Comparison of ENCODE assay signal across 16 cellular contexts in the genomic region with DNA sequence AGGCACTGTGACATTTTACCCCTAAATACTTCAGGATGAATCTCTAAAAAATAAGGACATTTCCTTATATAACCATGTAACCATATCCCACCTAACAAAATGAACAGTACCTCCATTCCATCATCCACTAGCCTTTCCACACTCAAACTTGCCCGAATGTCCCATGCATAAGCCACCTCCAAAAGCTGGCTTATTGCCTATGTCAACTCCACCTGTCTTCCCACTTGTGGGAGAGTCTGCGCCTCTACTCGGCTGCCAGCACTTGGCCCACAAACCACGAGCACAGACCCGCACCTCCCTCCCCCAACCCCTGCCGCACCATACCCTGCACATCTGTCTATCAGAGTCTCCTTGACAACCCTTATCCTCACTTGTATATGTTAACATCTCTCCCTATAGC.
DNase-seq lines count a peak whose midpoint lies in the region; ATAC-seq lines count a peak whose summit lies in the region.
"Had no signal": no experiment of that assay in that cellular context is flagged by ENCODE, and none has a peak within 500 bp of the region (broad histone marks: within the 10 kb centered on the region; RNA-seq: fewer than 3 reads in every experiment).

No MANE protein-coding gene starts in this region.

- H3K27ac Mint-ChIP-seq in stimulated activated effector memory CD8-positive, alpha-beta T cell treated with anti-CD3 and anti-CD28 coated beads, Interleukin-12 subunit alpha, Interleukin-12 subunit beta, amount 100 ng/mL, for 72 hours: no peak overlapping the region
- H3K27ac Mint-ChIP-seq: CD8-positive, alpha-beta memory T cell; H9 had no signal

- no peak overlapping the region for H3K27ac ChIP-seq in trophoblast cell (ENCODE audit: low read depth, low read length)
- H3K27ac ChIP-seq: BLaER1 had no signal

- H3K9me3 ChIP-seq in trophoblast cell (ENCODE audit: insufficient read depth, low read depth, low read length): no peaks in the 10 kb centered on the region
- H3K9me3 ChIP-seq: BLaER1, Caco-2 had no signal

- no peak overlapping the region for H4K12ac ChIP-seq in trophoblast cell (ENCODE audit: low read depth, low read length)

- H3K18ac ChIP-seq in trophoblast cell (ENCODE audit: low read length): no peak overlapping the region

- H3K4me1 ChIP-seq in trophoblast cell (ENCODE audit: control insufficient read depth in 1 of 2, insufficient read depth in 2 of 2, low read length in 2 of 2): no peaks in the 10 kb centered on the region
- H3K4me1 ChIP-seq: Caco-2 had no signal

- H3K36me3 ChIP-seq in trophoblast cell (ENCODE audit: control insufficient read depth in 1 of 2, insufficient read depth in 2 of 2, low read length in 2 of 2): peaks cover 0 to 14% of the 10 kb centered on the region in 2 experiments

- H2AFZ ChIP-seq in trophoblast cell (ENCODE audit: insufficient read depth, low read length, poor library complexity): no peak overlapping the region

- no peak overlapping the region for H3K4me2 ChIP-seq in trophoblast cell (ENCODE audit: low read length)
- H3K4me2 ChIP-seq: BLaER1 had no signal

- no peak overlapping the region for H3K4me3 ChIP-seq in trophoblast cell (ENCODE audit: low read depth, low read length)
- H3K4me3 ChIP-seq: BLaER1 had no signal

- H3K79me1 ChIP-seq in trophoblast cell (ENCODE audit: low read length): no peaks in the 10 kb centered on the region

- DNase-seq in DMS79 treated with DMSO at 0.1 percent for 48 hours (lab: John Stamatoyannopoulos, UW): peak; percentile 60
- DNase-seq in DMS79 (lab: John Stamatoyannopoulos, UW): no peak
- DNase-seq in Right ventricle myocardium superior: peak; percentile 7
- DNase-seq in cardiac septum (ENCODE audit: low spot score): no peak
- DNase-seq in NCI-H1694 (lab: John Stamatoyannopoulos, UW): peak; percentile 46
- DNase-seq in trophoblast cell: no peak
- DNase-seq in stimulated activated effector memory CD8-positive, alpha-beta T cell treated with anti-CD3 and anti-CD28 coated beads, Interleukin-12 subunit alpha, Interleukin-12 subunit beta, amount 100 ng/mL, for 72 hours (ENCODE audit: low spot score in 2 of 2): no peak
- DNase-seq in RKO (ENCODE audit: low spot score): no peak
- DNase-seq: 8988T; AML-193; Caco-2; CD8-positive, alpha-beta memory T cell; GF-D8; GOT3; H9 had no signal

- H3K27me3 ChIP-seq in trophoblast cell (ENCODE audit: insufficient read depth, low read length): no peaks in the 10 kb centered on the region
- H3K27me3 ChIP-seq: BLaER1 had no signal

- H3K14ac ChIP-seq in trophoblast cell (ENCODE audit: low read length): no peak overlapping the region

- H3K4me3 Mint-ChIP-seq in stimulated activated effector memory CD8-positive, alpha-beta T cell treated with anti-CD3 and anti-CD28 coated beads, Interleukin-12 subunit alpha, Interleukin-12 subunit beta, amount 100 ng/mL, for 72 hours: no peak overlapping the region
- H3K4me3 Mint-ChIP-seq: CD8-positive, alpha-beta memory T cell; H9 had no signal

- no peak overlapping the region for H4K91ac ChIP-seq in trophoblast cell (ENCODE audit: low read depth, low read length)

- no peaks in the 10 kb centered on the region for H3K9me3 Mint-ChIP-seq in stimulated activated effector memory CD8-positive, alpha-beta T cell treated with anti-CD3 and anti-CD28 coated beads, Interleukin-12 subunit alpha, Interleukin-12 subunit beta, amount 100 ng/mL, for 72 hours
- H3K9me3 Mint-ChIP-seq: CD8-positive, alpha-beta memory T cell; H9 had no signal

- H2BK120ac ChIP-seq in trophoblast cell (ENCODE audit: insufficient read depth, low read length, poor library complexity): no peak overlapping the region

- no peak for ATAC-seq in Right ventricle myocardium superior (ENCODE audit: poor library complexity)
- ATAC-seq in stimulated activated effector memory CD8-positive, alpha-beta T cell treated with anti-CD3 and anti-CD28 coated beads, Interleukin-12 subunit alpha, Interleukin-12 subunit beta, amount 100 ng/mL, for 72 hours: no peak

- no peaks in the 10 kb centered on the region for H3K79me2 ChIP-seq in trophoblast cell (ENCODE audit: control insufficient read depth, insufficient read depth, low read length, poor library complexity)

- H3K4ac ChIP-seq in trophoblast cell (ENCODE audit: low read depth, low read length): no peak overlapping the region

- no peak overlapping the region for H2BK12ac ChIP-seq in trophoblast cell (ENCODE audit: low read length)

- H3K4me1 Mint-ChIP-seq in stimulated activated effector memory CD8-positive, alpha-beta T cell treated with anti-CD3 and anti-CD28 coated beads, Interleukin-12 subunit alpha, Interleukin-12 subunit beta, amount 100 ng/mL, for 72 hours: no peaks in the 10 kb centered on the region
- H3K4me1 Mint-ChIP-seq: CD8-positive, alpha-beta memory T cell had no signal

- no peak overlapping the region for H4K8ac ChIP-seq in trophoblast cell (ENCODE audit: low read depth, low read length)

- peak overlapping the region; percentile 19 for H3K9ac ChIP-seq in trophoblast cell (ENCODE audit: low read length)
- H3K9ac ChIP-seq: BLaER1 had no signal

- intact Hi-C loops in Right ventricle myocardium superior (cut with DNase I): no loop called here
- intact Hi-C loops in cardiac septum (cut with DNase I): no loop called here

- no peak overlapping the region for H2AK5ac ChIP-seq in trophoblast cell (ENCODE audit: low read length)

- no peak overlapping the region for H2BK5ac ChIP-seq in trophoblast cell (ENCODE audit: low read depth, low read length, poor library complexity)

- WGBS in trophoblast cell (ENCODE audit: extremely low coverage, insufficient coverage, insufficient read length): no CpG with 5 or more reads among the region's 6 CpGs

- H3K36me3 Mint-ChIP-seq in stimulated activated effector memory CD8-positive, alpha-beta T cell treated with anti-CD3 and anti-CD28 coated beads, Interleukin-12 subunit alpha, Interleukin-12 subunit beta, amount 100 ng/mL, for 72 hours: no peaks in the 10 kb centered on the region
- H3K36me3 Mint-ChIP-seq: CD8-positive, alpha-beta memory T cell had no signal

- no peak overlapping the region for H3K23ac ChIP-seq in trophoblast cell (ENCODE audit: low read length)

Comparison
In these comparisons a context has a peak if more than half of its experiments do, and no peak if none do; other contexts are left out.
1. DNase-seq: peak in DMS79 treated with DMSO at 0.1 percent for 48 hours (single experiment), Right ventricle myocardium superior (single experiment) and NCI-H1694 (single experiment); none in DMS79 (single experiment), cardiac septum (single experiment), trophoblast cell (0 of 2), stimulated activated effector memory CD8-positive, alpha-beta T cell treated with anti-CD3 and anti-CD28 coated beads, Interleukin-12 subunit alpha, Interleukin-12 subunit beta, amount 100 ng/mL, for 72 hours (0 of 2) and RKO (single experiment).